ENCODE assay signal across 25 cellular contexts in genomic region chr1:44288883-44289282, GRCh38.
"Had no signal": no experiment of that assay in that cellular context is flagged by ENCODE, and none has a peak within 500 bp of the region (broad histone marks: within the 10 kb centered on the region; RNA-seq: fewer than 3 reads in every experiment).

No MANE protein-coding gene starts in this region.

- H3K9ac ChIP-seq: SK-N-SH had no signal

- H3K27me3 ChIP-seq: ascending aorta, body of pancreas, Peyer's patch, SJCRH30 had no signal

- H3K4me3 ChIP-seq: ascending aorta, body of pancreas, Peyer's patch, SJCRH30 had no signal

- H3K4me1 ChIP-seq: ascending aorta had no signal

- H3K9me3 ChIP-seq: ascending aorta, body of pancreas, Peyer's patch, SJCRH30, SK-N-SH had no signal

- H3K27ac ChIP-seq: ascending aorta, body of pancreas, Peyer's patch, RWPE1, SJCRH30, VCaP had no signal

- DNase-seq: activated CD4-positive, alpha-beta memory T cell treated with anti-CD3 and anti-CD28 coated beads for 36 hours; activated CD4-positive, alpha-beta T cell treated with anti-CD3 and anti-CD28 coated beads, Interleukin-2, amount 10 ng/mL, durations not matched to agents 7 days and 5 days; activated CD4-positive, CD25-positive, alpha-beta regulatory T cell; activated CD8-positive, alpha-beta memory T cell treated with anti-CD3 and anti-CD28 coated beads for 24 hours; activated effector memory CD4-positive, alpha-beta T cell treated with anti-CD3 and anti-CD28 coated beads, Interleukin-2, amount 50 U/mL, for 16 hours; activated naive CD4-positive, alpha-beta T cell treated with Interleukin-2 at 50 U/mL for 16 hours; activated naive CD8-positive, alpha-beta T cell treated with anti-CD3 and anti-CD28 coated beads, Interleukin-2, amount 50 U/mL, for 24 hours; activated T-cell treated with anti-CD3 and anti-CD28 coated beads, Interleukin-2, amount 50 U/mL, for 4 hours; amniotic stem cell; central memory CD4-positive, alpha-beta T cell; IMR-90; Kasumi-1; KBM-7; NCI-H1694 treated with DMSO at 0.1 percent for 48 hours; NCI-H2171; NCI-H226; Right ventricle myocardium superior; SK-N-SH; T-helper 1 cell had no signal
